Comparison of ENCODE assay signal across 8 cellular contexts in the genomic region with DNA sequence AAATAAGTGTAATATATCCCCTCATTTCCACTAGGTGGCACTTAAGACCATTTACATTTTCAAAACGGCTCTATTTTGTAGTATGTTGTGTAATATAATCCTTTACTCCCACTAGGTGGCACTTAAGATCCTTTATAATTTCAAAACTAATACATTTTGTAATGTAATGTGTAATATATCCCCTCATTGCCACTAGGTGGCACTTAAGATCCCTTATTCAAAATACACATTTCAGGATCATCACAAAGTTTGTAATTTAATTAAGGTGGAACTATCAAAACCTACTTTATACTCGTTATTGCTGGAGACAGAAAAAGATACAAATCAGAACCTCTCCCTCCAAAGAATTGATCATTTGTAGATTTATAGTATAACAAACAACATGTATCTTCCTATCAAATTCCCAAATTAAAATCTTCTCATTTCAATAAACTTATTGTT.
DNase-seq lines count a peak whose midpoint lies in the region; ATAC-seq and TF ChIP-seq lines count a peak whose summit lies in the region.

No MANE protein-coding gene starts in this region.

- peak overlapping the region in 1 of 10 donors; percentile 35 for H3K27ac ChIP-seq in heart right ventricle
- H3K27ac ChIP-seq in sigmoid colon: peak overlapping the region in 2 of 4 donors; percentile 25 to 50

- intact Hi-C loops in heart right ventricle (cut with DNase I) (loop anchor here in 9 of 10 donors (2.0 to 10.0 kb wide), 12 partner anchors 189 to 391 kb away; no protein-coding TSS in a partner anchor), sigmoid colon (cut with DNase I) (loop anchor here (1.0 to 5.0 kb wide), 5 partner anchors 134 to 238 kb away; partner anchors contain the start of genes ARHGAP6 and MSL3)

- no peaks in the 10 kb centered on the region for H3K36me3 ChIP-seq in heart right ventricle
- H3K36me3 ChIP-seq in sigmoid colon: no peaks in the 10 kb centered on the region

- H3K4me3 Mint-ChIP-seq in activated naive CD8-positive, alpha-beta T cell treated with anti-CD3 and anti-CD28 coated beads, Interleukin-2, amount 50 U/mL, for 24 hours: no peak overlapping the region

- 0 to 2% methylated on average over 2 of the region's 2 CpGs for WGBS in heart right ventricle, 2 donors
- WGBS in sigmoid colon, 2 donors: 0% methylated on average over 2 of the region's 2 CpGs

- DNase-seq in DMS114 treated with DMSO at 0.1 percent for 48 hours (lab: John Stamatoyannopoulos, UW; ENCODE audit: unreplicated experiment) (peak; percentile 82), NCI-H226 (peak; percentile 12), heart right ventricle (peak in 1 of 2 donors; percentile 3), sigmoid colon (no peak), retina (no peak)
- no peak for DNase-seq in activated naive CD8-positive, alpha-beta T cell treated with anti-CD3 and anti-CD28 coated beads, Interleukin-2, amount 50 U/mL, for 24 hours

- H3K9me3 ChIP-seq in heart right ventricle (no peaks in the 10 kb centered on the region), sigmoid colon (no peaks in the 10 kb centered on the region)

- no peak overlapping the region for H3K4me3 ChIP-seq in heart right ventricle
- H3K4me3 ChIP-seq in sigmoid colon: no peak overlapping the region

- H3K27me3 ChIP-seq in heart right ventricle (peaks cover 0 to 14% (median 0%) of the 10 kb centered on the region in 7 donors), sigmoid colon (no peaks in the 10 kb centered on the region)

- no peaks in the 10 kb centered on the region for H3K27me3 Mint-ChIP-seq in activated naive CD8-positive, alpha-beta T cell treated with anti-CD3 and anti-CD28 coated beads, Interleukin-2, amount 50 U/mL, for 24 hours

- TF ChIP-seq CTCF in heart right ventricle (IDR thresholded peaks at IDR 0.05): peak; percentile 51 to 89 (median 81)
- TF ChIP-seq CTCF in sigmoid colon (IDR thresholded peaks at IDR 0.05): peak; percentile 68 to 94 (median 82)

- ATAC-seq in GM19438 (IDR thresholded peaks at IDR 0.05; ENCODE audit: low read depth, unreplicated experiment) (peak; percentile 71), HG03432 (IDR thresholded peaks at IDR 0.05; ENCODE audit: unreplicated experiment) (peak; percentile 83), heart right ventricle (peak; percentile 68 to 91 (median 86))
- peak; percentile 84 for ATAC-seq in activated naive CD8-positive, alpha-beta T cell treated with anti-CD3 and anti-CD28 coated beads, Interleukin-2, amount 50 U/mL, for 24 hours

- no peak for TF ChIP-seq EP300 in sigmoid colon (IDR thresholded peaks at IDR 0.05)

- no peaks in the 10 kb centered on the region for H3K9me3 Mint-ChIP-seq in activated naive CD8-positive, alpha-beta T cell treated with anti-CD3 and anti-CD28 coated beads, Interleukin-2, amount 50 U/mL, for 24 hours

- H3K4me1 ChIP-seq in heart right ventricle (no peaks in the 10 kb centered on the region), sigmoid colon (peaks cover 0 to 39% (median 4%) of the 10 kb centered on the region in 4 donors)

- no peaks in the 10 kb centered on the region for H3K4me1 Mint-ChIP-seq in activated naive CD8-positive, alpha-beta T cell treated with anti-CD3 and anti-CD28 coated beads, Interleukin-2, amount 50 U/mL, for 24 hours

- H3K36me3 Mint-ChIP-seq in activated naive CD8-positive, alpha-beta T cell treated with anti-CD3 and anti-CD28 coated beads, Interleukin-2, amount 50 U/mL, for 24 hours (ENCODE audit: low read depth): no peaks in the 10 kb centered on the region

- no peak overlapping the region for H3K27ac Mint-ChIP-seq in activated naive CD8-positive, alpha-beta T cell treated with anti-CD3 and anti-CD28 coated beads, Interleukin-2, amount 50 U/mL, for 24 hours

- TF ChIP-seq POLR2A in sigmoid colon (IDR thresholded peaks at IDR 0.05): no peak

Comparison
In these comparisons a context has a peak if more than half of its experiments do, and no peak if none do; other contexts are left out.
1. DNase-seq: peak in DMS114 treated with DMSO at 0.1 percent for 48 hours (single experiment) and NCI-H226 (single experiment); none in activated naive CD8-positive, alpha-beta T cell treated with anti-CD3 and anti-CD28 coated beads, Interleukin-2, amount 50 U/mL, for 24 hours (single experiment), sigmoid colon (single experiment) and retina (single experiment).
2. Peak in every context shown above with its lines, with median percentiles within 50 percentile points of each other: ATAC-seq.